ENCODE assay signal across 10 cellular contexts in the genomic region with DNA sequence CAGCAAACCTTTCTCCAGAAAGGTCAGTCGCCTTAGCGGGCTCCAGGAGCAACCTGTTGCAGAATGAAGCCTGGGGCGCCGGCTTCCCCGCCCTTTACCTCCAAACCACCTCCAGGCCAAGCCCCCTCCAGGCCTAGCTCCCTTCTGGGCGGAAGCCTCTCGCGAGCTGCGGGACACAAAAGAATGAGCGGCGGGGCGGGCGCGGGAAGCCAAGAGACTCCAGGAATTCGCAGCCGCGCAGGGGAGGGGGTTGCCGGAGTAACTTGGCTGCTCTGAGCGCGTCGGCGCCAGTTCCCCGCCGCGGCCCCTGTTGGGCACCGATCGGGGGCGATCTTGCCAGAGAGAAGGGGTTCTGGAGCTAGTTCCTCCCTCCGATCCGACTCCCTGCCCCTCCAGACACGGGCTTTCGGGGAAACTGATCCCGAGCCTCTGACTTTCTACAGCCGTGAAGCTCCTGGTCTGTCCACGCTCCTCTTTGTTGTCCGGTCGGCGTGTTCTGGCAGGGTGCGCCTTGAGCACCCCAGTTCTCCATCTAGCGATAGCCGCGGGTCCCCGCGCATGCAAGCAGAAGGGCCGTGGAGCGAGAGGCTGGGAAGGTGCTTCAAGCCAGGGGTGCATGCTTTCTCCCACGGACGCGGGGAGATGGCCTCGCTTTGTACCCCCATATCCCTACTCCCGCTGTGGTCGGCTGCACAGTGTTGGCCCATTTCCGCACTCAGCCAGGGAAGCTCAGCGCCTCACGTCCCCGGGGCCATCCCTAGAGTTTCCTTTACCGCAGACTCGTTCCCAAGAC. TPM values are rescaled to one million over a fixed set of nuclear protein-coding genes. Genes with fewer than 3 reads are reported as not detected.
DNase-seq lines count a peak whose midpoint lies in the region; ATAC-seq and TF ChIP-seq lines count a peak whose summit lies in the region.
"Had no signal": no experiment of that assay in that cellular context is flagged by ENCODE, and none has a peak within 500 bp of the region (broad histone marks: within the 10 kb centered on the region; RNA-seq: fewer than 3 reads in every experiment).

No MANE protein-coding gene starts in this region.

- ATAC-seq in GM18858 (IDR thresholded peaks at IDR 0.05; ENCODE audit: unreplicated experiment): no peak

- H3K27me3 ChIP-seq in left ventricle myocardium inferior (ENCODE audit: low read depth): peaks cover 59% of the 10 kb centered on the region
- H3K27me3 ChIP-seq: SJSA1 had no signal

- no peaks in the 10 kb centered on the region for H3K36me3 ChIP-seq in left ventricle myocardium inferior
- H3K36me3 ChIP-seq: SJSA1 had no signal

- no peak for TF ChIP-seq CTCF in left ventricle myocardium inferior (IDR thresholded peaks at IDR 0.05; ENCODE audit: borderline replicate concordance)

- H3K27ac ChIP-seq in left ventricle myocardium inferior (replicated peaks): no peak overlapping the region
- H3K27ac ChIP-seq: C4-2B, SJSA1 had no signal

- H3K4me1 ChIP-seq in left ventricle myocardium inferior: peaks cover 31% of the 10 kb centered on the region
- H3K4me1 ChIP-seq: SJSA1 had no signal

- peaks cover 12% of the 10 kb centered on the region for H3K36me3 Mint-ChIP-seq in activated T-helper 2 cell treated with anti-CD3 and anti-CD28 coated beads, Interferon-gamma antibody, Interleukin-2, Interleukin-4, amounts not matched to agents 10 μg/mL and 5 μg/mL and 100 μg/mL, durations not matched to agents 14 hours and 24 hours and 36 hours (ENCODE audit: low read depth)

- H3K9me3 ChIP-seq in left ventricle myocardium inferior (replicated peaks): peaks cover 17% of the 10 kb centered on the region
- H3K9me3 ChIP-seq: SJSA1 had no signal

- H3K4me3 Mint-ChIP-seq in activated T-helper 2 cell treated with anti-CD3 and anti-CD28 coated beads, Interferon-gamma antibody, Interleukin-2, Interleukin-4, amounts not matched to agents 10 μg/mL and 5 μg/mL and 100 μg/mL, durations not matched to agents 14 hours and 24 hours and 36 hours (ENCODE audit: low read depth): peak overlapping the region; percentile 30

- peaks cover 17% of the 10 kb centered on the region for H3K4me1 Mint-ChIP-seq in activated T-helper 2 cell treated with anti-CD3 and anti-CD28 coated beads, Interferon-gamma antibody, Interleukin-2, Interleukin-4, amounts not matched to agents 10 μg/mL and 5 μg/mL and 100 μg/mL, durations not matched to agents 14 hours and 24 hours and 36 hours (ENCODE audit: low read depth)

- H3K27me3 Mint-ChIP-seq in activated T-helper 2 cell treated with anti-CD3 and anti-CD28 coated beads, Interferon-gamma antibody, Interleukin-2, Interleukin-4, amounts not matched to agents 10 μg/mL and 5 μg/mL and 100 μg/mL, durations not matched to agents 14 hours and 24 hours and 36 hours (ENCODE audit: low read depth): peaks cover 71% of the 10 kb centered on the region

- H3K9me3 Mint-ChIP-seq in activated T-helper 2 cell treated with anti-CD3 and anti-CD28 coated beads, Interferon-gamma antibody, Interleukin-2, Interleukin-4, amounts not matched to agents 10 μg/mL and 5 μg/mL and 100 μg/mL, durations not matched to agents 14 hours and 24 hours and 36 hours: peaks cover 9% of the 10 kb centered on the region

- peak overlapping the region; percentile 73 for H3K4me3 ChIP-seq in left ventricle myocardium inferior
- H3K4me3 ChIP-seq: SJSA1 had no signal

- DNase-seq in NCI-H510A (lab: John Stamatoyannopoulos, UW): peak; percentile 32
- no peak for DNase-seq in NCI-H510A treated with DMSO at 0.1 percent for 48 hours (lab: John Stamatoyannopoulos, UW)
- DNase-seq in activated T-helper 2 cell treated with anti-CD3 and anti-CD28 coated beads, Interferon-gamma antibody, Interleukin-2, Interleukin-4, amounts not matched to agents 10 μg/mL and 5 μg/mL and 100 μg/mL, durations not matched to agents 14 hours and 24 hours and 36 hours (ENCODE audit: low spot score): no peak
- DNase-seq in left ventricle myocardium inferior: no peak
- peak in 6 of 10 donors; percentile 10 to 86 (median 57) for DNase-seq in posterior cingulate gyrus
- no peak for DNase-seq in OCI-M2 (lab: John Stamatoyannopoulos, UW; ENCODE audit: unreplicated experiment)
- no peak for DNase-seq in activated gamma-delta T cell treated with Interleukin-2 at 50 U/mL for 16 hours

- intact Hi-C loops in activated T-helper 2 cell treated with anti-CD3 and anti-CD28 coated beads, Interferon-gamma antibody, Interleukin-2, Interleukin-4, amounts not matched to agents 10 μg/mL and 5 μg/mL and 100 μg/mL, durations not matched to agents 14 hours and 24 hours and 36 hours (cut with micrococcal nuclease): no loop called here
- intact Hi-C loops in left ventricle myocardium inferior (cut with micrococcal nuclease): no loop called here
- intact Hi-C loops in posterior cingulate gyrus (cut with DNase I): no loop called here

- H3K27ac Mint-ChIP-seq in activated T-helper 2 cell treated with anti-CD3 and anti-CD28 coated beads, Interferon-gamma antibody, Interleukin-2, Interleukin-4, amounts not matched to agents 10 μg/mL and 5 μg/mL and 100 μg/mL, durations not matched to agents 14 hours and 24 hours and 36 hours: no peak overlapping the region

RNA-seq across cellular contexts. Expression of a gene that starts 1.2 kb away (rescaled TPM):
- total RNA-seq in activated T-helper 2 cell treated with anti-CD3 and anti-CD28 coated beads, Interferon-gamma antibody, Interleukin-2, Interleukin-4, amounts not matched to agents 10 μg/mL and 5 μg/mL and 100 μg/mL, durations not matched to agents 14 hours and 24 hours and 36 hours: 0.46 and 0.64 TPM in 2 replicates
- 2.9 TPM for total RNA-seq in left ventricle myocardium inferior
- total RNA-seq: SJSA1 had no signal

Comparison
In these comparisons a context has a peak if more than half of its experiments do, and no peak if none do; other contexts are left out.
1. DNase-seq: peak in NCI-H510A (single experiment) and posterior cingulate gyrus (6 of 10); none in NCI-H510A treated with DMSO at 0.1 percent for 48 hours (single experiment), activated T-helper 2 cell treated with anti-CD3 and anti-CD28 coated beads, Interferon-gamma antibody, Interleukin-2, Interleukin-4, amounts not matched to agents 10 μg/mL and 5 μg/mL and 100 μg/mL, durations not matched to agents 14 hours and 24 hours and 36 hours (single experiment), left ventricle myocardium inferior (single experiment), OCI-M2 (single experiment) and activated gamma-delta T cell treated with Interleukin-2 at 50 U/mL for 16 hours (single experiment).